Comparison of ENCODE assay signal across 8 cellular contexts in genomic region chr19:35644206-35644986, GRCh38. TPM values are rescaled to one million over a fixed set of nuclear protein-coding genes. Genes with fewer than 3 reads are reported as not detected.
DNase-seq lines count a peak whose midpoint lies in the region; TF ChIP-seq lines count a peak whose summit lies in the region.

No MANE protein-coding gene starts in this region.

- WGBS in SK-N-SH (ENCODE audit: low lambda C conversion rate): under 1% methylated on average over 47 of the region's 60 CpGs
- 0 to 1% methylated on average over 24 to 60 of the region's 60 CpGs for WGBS in testis, 2 donors

- intact Hi-C loops in testis (cut with DNase I; ENCODE audit: low total_unique reads): loop anchor here (10.0 kb wide), 1 partner anchor 100 kb away; the partner anchor contains the start of gene TMEM147

- H3K27me3 Mint-ChIP-seq in activated naive CD4-positive, alpha-beta T cell treated with anti-CD3 and anti-CD28 coated beads, Interleukin-2, amount 50 U/mL, for 24 hours: no peaks in the 10 kb centered on the region
- H3K27me3 Mint-ChIP-seq in glutamatergic neuron (ENCODE audit: unreplicated experiment): peaks cover 6% of the 10 kb centered on the region

- no peak for TF ChIP-seq RAD21 in SK-N-SH (IDR thresholded peaks at IDR 0.05; ENCODE audit: low read length)

- H3K9ac ChIP-seq in SK-N-SH: peak overlapping the region; percentile 68; the same call in 1 of the 2 replicates

- H3K27me3 ChIP-seq in SK-N-SH (ENCODE audit: insufficient read depth) (no peaks in the 10 kb centered on the region), osteoblast (ENCODE audit: insufficient read depth, low read length) (no peaks in the 10 kb centered on the region), testis (no peaks in the 10 kb centered on the region)

- peak overlapping the region; percentile 69 for H3K4me3 Mint-ChIP-seq in activated naive CD4-positive, alpha-beta T cell treated with anti-CD3 and anti-CD28 coated beads, Interleukin-2, amount 50 U/mL, for 24 hours
- H3K4me3 Mint-ChIP-seq in glutamatergic neuron (ENCODE audit: unreplicated experiment): peak overlapping the region; percentile 88

- TF ChIP-seq EP300 in SK-N-SH (IDR thresholded peaks at IDR 0.05; ENCODE audit: borderline replicate concordance in 1 of 2, low read depth in 1 of 2, low read length in 1 of 2): no peak

- peak; percentile 93 for DNase-seq in GDM1 (lab: John Stamatoyannopoulos, UW)
- peak; percentile 91 for DNase-seq in HEK293T (ENCODE audit: extremely low spot score)
- peak; percentile 93 for DNase-seq in NCI-H1048 (lab: John Stamatoyannopoulos, UW)
- DNase-seq in SK-N-SH: peak; percentile 93
- DNase-seq in glutamatergic neuron: peak; percentile 82
- peak; percentile 99 for DNase-seq in osteoblast (ENCODE audit: insufficient read length, low spot score, missing footprints)
- DNase-seq in testis: peak; percentile 94

- TF ChIP-seq POLR2A in testis (IDR thresholded peaks at IDR 0.05): no peak

- TF ChIP-seq CTCF in SK-N-SH (IDR thresholded peaks at IDR 0.05): no peak
- no peak for TF ChIP-seq CTCF in glutamatergic neuron (IDR thresholded peaks at IDR 0.05; ENCODE audit: partially characterized antibody, unreplicated experiment)
- TF ChIP-seq CTCF in osteoblast (IDR thresholded peaks at IDR 0.05; ENCODE audit: extremely low read depth, low read depth, low read length): no peak
- TF ChIP-seq CTCF in testis (IDR thresholded peaks at IDR 0.05): no peak

- peaks cover 4 to 25% of the 10 kb centered on the region in 2 experiments; a peak in 1 of 4 replicates for H3K4me1 ChIP-seq in SK-N-SH (ENCODE audit: control insufficient read depth in 1 of 2, insufficient read depth in 2 of 2, low read depth in 1 of 2, low read length in 1 of 2)
- peaks cover 17% of the 10 kb centered on the region for H3K4me1 ChIP-seq in osteoblast (ENCODE audit: insufficient read depth, low read length)
- H3K4me1 ChIP-seq in testis: peaks cover 8% of the 10 kb centered on the region

- H2AFZ ChIP-seq in SK-N-SH (ENCODE audit: low read depth) (peak overlapping the region; percentile 98), osteoblast (ENCODE audit: low read length) (peak overlapping the region; percentile 97)

- no peaks in the 10 kb centered on the region for H3K9me3 ChIP-seq in SK-N-SH
- H3K9me3 ChIP-seq in osteoblast (ENCODE audit: low read depth, low read length): no peaks in the 10 kb centered on the region
- H3K9me3 ChIP-seq in testis: no peaks in the 10 kb centered on the region

- CTCF ChIA-PET in HEK293T (lab: Yijun Ruan, JAX) (interaction anchor here (1.0 to 1.5 kb wide), 2 partner anchors 134 to 287 kb away, joined by 3 read pairs; no protein-coding TSS in a partner anchor), SK-N-SH (lab: Yijun Ruan, JAX) (interaction anchor here (2.6 kb wide), 1 partner anchor 12 kb away, joined by 10 read pairs; no protein-coding TSS in a partner anchor)

- peak overlapping the region; percentile 70 for H3K27ac Mint-ChIP-seq in activated naive CD4-positive, alpha-beta T cell treated with anti-CD3 and anti-CD28 coated beads, Interleukin-2, amount 50 U/mL, for 24 hours
- H3K27ac Mint-ChIP-seq in glutamatergic neuron (ENCODE audit: unreplicated experiment): peak overlapping the region; percentile 81

- H3K4me1 Mint-ChIP-seq in activated naive CD4-positive, alpha-beta T cell treated with anti-CD3 and anti-CD28 coated beads, Interleukin-2, amount 50 U/mL, for 24 hours: peaks cover 43% of the 10 kb centered on the region
- H3K4me1 Mint-ChIP-seq in glutamatergic neuron (ENCODE audit: low read depth, unreplicated experiment): peaks cover 7% of the 10 kb centered on the region

- H3K4me3 ChIP-seq in SK-N-SH (ENCODE audit: low read depth in 2 of 2, low read length in 1 of 2) (peak overlapping the region; percentile 64 to 76), osteoblast (ENCODE audit: insufficient read depth, low read length) (peak overlapping the region; percentile 77), testis (peak overlapping the region; percentile 60 to 61)

- H3K79me2 ChIP-seq in SK-N-SH (ENCODE audit: insufficient read depth) (peaks cover 12% of the 10 kb centered on the region), osteoblast (ENCODE audit: insufficient read depth, low read length) (peaks cover 13% of the 10 kb centered on the region)

- no peaks in the 10 kb centered on the region for H3K36me3 Mint-ChIP-seq in activated naive CD4-positive, alpha-beta T cell treated with anti-CD3 and anti-CD28 coated beads, Interleukin-2, amount 50 U/mL, for 24 hours
- no peaks in the 10 kb centered on the region for H3K36me3 Mint-ChIP-seq in glutamatergic neuron (ENCODE audit: unreplicated experiment)

- H3K27ac ChIP-seq in SK-N-SH (ENCODE audit: low read depth in 2 of 2, low read length in 1 of 2) (peak overlapping the region; percentile 61 to 83), osteoblast (ENCODE audit: low read depth, low read length) (peak overlapping the region; percentile 37), testis (peak overlapping the region; percentile 60 to 78)

- peak overlapping the region; percentile 85 for H3K4me2 ChIP-seq in SK-N-SH
- H3K4me2 ChIP-seq in osteoblast (ENCODE audit: insufficient read depth, low read length): peak overlapping the region; percentile 96

- POLR2A ChIA-PET in HEK293T (lab: Yijun Ruan, JAX): interaction anchor here (0.6 to 2.6 kb wide), 24 partner anchors 10 to 570 kb away, joined by 3 to 16 read pairs (median 4); partner anchors contain the start of genes HAUS5, LIN37, PSENEN and RBM42
- POLR2A ChIA-PET in SK-N-SH (lab: Yijun Ruan, JAX): interaction anchor here (0.6 to 1.6 kb wide), 4 partner anchors 32 to 353 kb away, joined by 3 to 4 read pairs (median 3); partner anchors contain the start of gene HAUS5

- H4K20me1 ChIP-seq in SK-N-SH (ENCODE audit: insufficient read depth) (no peaks in the 10 kb centered on the region), osteoblast (ENCODE audit: insufficient read depth, low read length) (no peaks in the 10 kb centered on the region)

- H3K9me2 ChIP-seq in SK-N-SH: no peaks in the 10 kb centered on the region

- no peaks in the 10 kb centered on the region for H3K9me3 Mint-ChIP-seq in activated naive CD4-positive, alpha-beta T cell treated with anti-CD3 and anti-CD28 coated beads, Interleukin-2, amount 50 U/mL, for 24 hours
- peaks cover 2% of the 10 kb centered on the region for H3K9me3 Mint-ChIP-seq in glutamatergic neuron (ENCODE audit: unreplicated experiment)

- peaks cover 26% of the 10 kb centered on the region for H3F3A ChIP-seq in SK-N-SH (replicated peaks; ENCODE audit: insufficient read depth)

- H3K36me3 ChIP-seq in SK-N-SH (replicated peaks in 1 of 2; ENCODE audit: control insufficient read depth in 1 of 2, insufficient read depth in 2 of 2, low read length in 1 of 2): no peaks in the 10 kb centered on the region
- H3K36me3 ChIP-seq in osteoblast (ENCODE audit: insufficient read depth, low read length): no peaks in the 10 kb centered on the region
- no peaks in the 10 kb centered on the region for H3K36me3 ChIP-seq in testis (ENCODE audit: low read depth, missing control alignments)

TF ChIP-seq in HEK293T, 16 proteins besides CTCF, POLR2A, EP300 and RAD21:
- TF ChIP-seq LEF1 (IDR thresholded peaks at IDR 0.05; ENCODE audit: borderline replicate concordance) (no peak), L3MBTL2 (conservative IDR thresholded peaks at IDR 0.05) (peak; percentile 90)

TF ChIP-seq in SK-N-SH, 30 proteins besides CTCF, POLR2A, EP300 and RAD21 (continues in another document):
- TF ChIP-seq FOXM1 (IDR thresholded peaks at IDR 0.05; ENCODE audit: low read depth) (no peak), TEAD4 (IDR thresholded peaks at IDR 0.05; ENCODE audit: borderline replicate concordance, insufficient read depth) (no peak), NFIC (IDR thresholded peaks at IDR 0.05; ENCODE audit: borderline replicate concordance) (no peak), ELF1 (IDR thresholded peaks at IDR 0.05) (no peak), RXRA (IDR thresholded peaks at IDR 0.05; ENCODE audit: borderline replicate concordance, low read depth) (no peak), RCOR1 (IDR thresholded peaks at IDR 0.05; ENCODE audit: low read length) (no peak), GABPA (IDR thresholded peaks at IDR 0.05; ENCODE audit: low read depth) (no peak), TCF12 (IDR thresholded peaks at IDR 0.05) (no peak), NRF1 (IDR thresholded peaks at IDR 0.05; ENCODE audit: low read depth, low read length) (no peak)

RNA-seq across cellular contexts. Expression of gene ETV2, which starts 2.9 kb away (rescaled TPM):
- polyA plus RNA-seq in SK-N-SH (2012; rRNA removed) (0.84 and 1.6 TPM in 2 replicates), testis (ENCODE audit: insufficient read depth, low read depth, low replicate concordance) (27.2 TPM)
- polyA plus RNA-seq in SK-N-SH (2012; cell fraction: cytosol; rRNA removed): 0.66 and 0.85 TPM in 2 replicates
- 0.33 and 1.3 TPM in 2 replicates for polyA plus RNA-seq in SK-N-SH (2012; cell fraction: nucleus; rRNA removed)
- total RNA-seq in glutamatergic neuron (ENCODE audit: unreplicated experiment) (1.3 TPM), osteoblast (0.29 and 0.36 TPM in 2 replicates), testis (10 to 100 TPM in 1 of 2 donors, 1 to 10 TPM in 1; 4.8 to 14.4 TPM)

RNA-seq across cellular contexts. Expression of gene COX6B1, which starts 3.7 kb away (rescaled TPM):
- polyA plus RNA-seq in SK-N-SH (2012; rRNA removed) (826 and 889 TPM in 2 replicates), testis (ENCODE audit: insufficient read depth, low read depth, low replicate concordance) (322 TPM)
- polyA plus RNA-seq in SK-N-SH (2012; cell fraction: cytosol; rRNA removed): 645 and 766 TPM in 2 replicates
- polyA plus RNA-seq in SK-N-SH (2012; cell fraction: nucleus; rRNA removed): 256 and 333 TPM in 2 replicates
- total RNA-seq in glutamatergic neuron (ENCODE audit: unreplicated experiment) (448 TPM), osteoblast (123 and 185 TPM in 2 replicates), testis (100 to 1,000 TPM; 198 to 262 TPM)

RNA-seq across cellular contexts. Expression of gene RBM42, which starts 15.6 kb away (rescaled TPM):
- polyA plus RNA-seq in SK-N-SH (2012; rRNA removed) (48.5 and 69.9 TPM in 2 replicates), testis (ENCODE audit: insufficient read depth, low read depth, low replicate concordance) (64.2 TPM)
- polyA plus RNA-seq in SK-N-SH (2012; cell fraction: cytosol; rRNA removed): 33.7 and 42.1 TPM in 2 replicates
- polyA plus RNA-seq in SK-N-SH (2012; cell fraction: nucleus; rRNA removed): 47.0 and 77.4 TPM in 2 replicates
- total RNA-seq in glutamatergic neuron (ENCODE audit: unreplicated experiment) (78.7 TPM), osteoblast (36.2 and 45.2 TPM in 2 replicates), testis (100 to 1,000 TPM; 105 to 109 TPM)

RNA-seq across cellular contexts. Expression of gene UPK1A, which starts 21.9 kb away (rescaled TPM):
- polyA plus RNA-seq in SK-N-SH (2012; rRNA removed) (0.11 and 0.16 TPM in 2 replicates), testis (ENCODE audit: insufficient read depth, low read depth, low replicate concordance) (1.0 TPM)
- 0.06 and 0.14 TPM in 2 replicates for polyA plus RNA-seq in SK-N-SH (2012; cell fraction: cytosol; rRNA removed)
- 0.21 TPM in 1 of 2 replicates, not detected in the other for polyA plus RNA-seq in SK-N-SH (2012; cell fraction: nucleus; rRNA removed)
- total RNA-seq in glutamatergic neuron (ENCODE audit: unreplicated experiment) (not detected), osteoblast (not detected in 2 replicates), testis (under 1 TPM; 0.37 to 0.47 TPM)

RNA-seq across cellular contexts. Expression of gene HAUS5, which starts 31.9 kb away (rescaled TPM):
- polyA plus RNA-seq in SK-N-SH (2012; rRNA removed) (5.1 and 7.1 TPM in 2 replicates), testis (ENCODE audit: insufficient read depth, low read depth, low replicate concordance) (24.4 TPM)
- 1.8 and 3.0 TPM in 2 replicates for polyA plus RNA-seq in SK-N-SH (2012; cell fraction: cytosol; rRNA removed)
- 34.5 and 45.2 TPM in 2 replicates for polyA plus RNA-seq in SK-N-SH (2012; cell fraction: nucleus; rRNA removed)
- total RNA-seq in glutamatergic neuron (ENCODE audit: unreplicated experiment) (15.9 TPM), osteoblast (3.2 and 4.7 TPM in 2 replicates), testis (10 to 100 TPM; 25.5 to 33.9 TPM)

Comparison
In these comparisons a context has a peak if more than half of its experiments do, and no peak if none do; other contexts are left out.
1. Peak in every context shown above with its lines: DNase-seq, H3K4me3 ChIP-seq and H3K27ac ChIP-seq.